In genomic region chr4:14841801-14842748, GRCh38 we compare ENCODE assay signal across 10 cellular contexts.
DNase-seq lines count a peak whose midpoint lies in the region; ATAC-seq and TF ChIP-seq lines count a peak whose summit lies in the region.
"Had no signal": no experiment of that assay in that cellular context is flagged by ENCODE, and none has a peak within 500 bp of the region (broad histone marks: within the 10 kb centered on the region; RNA-seq: fewer than 3 reads in every experiment).

No MANE protein-coding gene starts in this region.

- H3K4me3 ChIP-seq in cardiac fibroblast (replicated peaks in 1 of 2; ENCODE audit: low read depth in 2 of 2, low read length in 2 of 2) = no peak overlapping the region

- TF ChIP-seq CTCF in cardiac fibroblast (IDR thresholded peaks at IDR 0.05; ENCODE audit: low read depth, low read length) (no peak), omental fat pad (IDR thresholded peaks at IDR 0.05) (no peak)

- peak; percentile 37 for ATAC-seq in omental fat pad (ENCODE audit: low FRiP score)

- peak; percentile 82 for DNase-seq in DMS53 (lab: John Stamatoyannopoulos, UW)
- DNase-seq in NCI-H2029 (lab: John Stamatoyannopoulos, UW) = peak; percentile 33
- DNase-seq in cardiac fibroblast (ENCODE audit: low read depth in 2 of 2) = peak; percentile 41 to 63
- DNase-seq in omental fat pad (ENCODE audit: low spot score) = no peak
- DNase-seq in NCI-H526 treated with DMSO at 0.1 percent for 48 hours (lab: John Stamatoyannopoulos, UW) = no peak
- DNase-seq in CD1c-positive myeloid dendritic cell (ENCODE audit: extremely low spot score) = no peak
- no peak for DNase-seq in NCI-H2081 treated with DMSO at 0.1 percent for 48 hours (lab: John Stamatoyannopoulos, UW)
- DNase-seq in NCI-H1694 (lab: John Stamatoyannopoulos, UW) = no peak
- DNase-seq: CD4-positive, alpha-beta T cell; NCI-H774 had no signal

Comparison
In these comparisons a context has a peak if more than half of its experiments do, and no peak if none do; other contexts are left out.
1. DNase-seq: peak in DMS53 (single experiment), NCI-H2029 (single experiment) and cardiac fibroblast (2 of 2); none in omental fat pad (single experiment), NCI-H526 treated with DMSO at 0.1 percent for 48 hours (single experiment), CD1c-positive myeloid dendritic cell (single experiment), NCI-H2081 treated with DMSO at 0.1 percent for 48 hours (single experiment) and NCI-H1694 (single experiment).